ENCODE assay signal across 28 cellular contexts in genomic region chr18:1527805-1528204, GRCh38.
DNase-seq lines count a peak whose midpoint lies in the region; ATAC-seq, FAIRE-seq and TF ChIP-seq lines count a peak whose summit lies in the region.
"Had no signal": no experiment of that assay in that cellular context is flagged by ENCODE, and none has a peak within 500 bp of the region (broad histone marks: within the 10 kb centered on the region; RNA-seq: fewer than 3 reads in every experiment).

No MANE protein-coding gene starts in this region.

- in situ Hi-C loops in K562 (cut with MboI), result no loop called here

- H3K9me1 ChIP-seq in K562 (ENCODE audit: control insufficient read depth, insufficient read depth, low read length), result no peaks in the 10 kb centered on the region

- no peak overlapping the region for H3K18ac ChIP-seq in trophoblast cell (ENCODE audit: low read length)

- CTCF ChIA-PET in K562 (lab: Yijun Ruan, JAX; ENCODE audit: low intra/inter-chr PET ratio), result no interaction called here

- WGBS in K562 (ENCODE audit: insufficient coverage, low coverage, missing lambda C conversion rate), result 19% methylated on average over 3 of the region's 3 CpGs
- 43 to 58% methylated on average over 2 to 3 of the region's 3 CpGs for WGBS in endodermal cell (ENCODE audit: insufficient coverage in 1 of 2, insufficient read length in 1 of 2), 2 experiments
- WGBS in trophoblast cell (ENCODE audit: extremely low coverage, insufficient coverage, insufficient read length), result no CpG with 5 or more reads among the region's 3 CpGs
- 52 to 55% methylated on average over 3 of the region's 3 CpGs for WGBS in body of pancreas, 2 donors

- peaks cover 0 to 14% of the 10 kb centered on the region in 2 experiments; a peak in 2 of 5 replicates for H3K4me1 ChIP-seq in K562 (replicated peaks in 1 of 2; ENCODE audit: control insufficient read depth in 2 of 2, insufficient read depth in 2 of 2, low read length in 2 of 2)
- H3K4me1 ChIP-seq in endodermal cell (ENCODE audit: control insufficient read depth, insufficient read depth, low read length), result peaks cover 7% of the 10 kb centered on the region
- no peaks in the 10 kb centered on the region for H3K4me1 ChIP-seq in trophoblast cell (ENCODE audit: control insufficient read depth in 1 of 2, insufficient read depth in 2 of 2, low read length in 2 of 2)
- H3K4me1 ChIP-seq in body of pancreas, result no peaks in the 10 kb centered on the region
- H3K4me1 ChIP-seq in lower lobe of right lung, result no peaks in the 10 kb centered on the region
- H3K4me1 ChIP-seq: BE2C, BLaER1 had no signal

- no TSS peak for BruUV-seq in K562 (replicated peaks; lab: Mats Ljungman, UMichigan)

- no peak overlapping the region for H3K14ac ChIP-seq in trophoblast cell (ENCODE audit: low read length)

- no peak overlapping the region for H2AK5ac ChIP-seq in trophoblast cell (ENCODE audit: low read length)

- intact Hi-C loops in K562 (cut with micrococcal nuclease), result no loop called here
- intact Hi-C loops in body of pancreas (cut with DNase I), result no loop called here
- intact Hi-C loops in sciatic nerve (cut with DNase I), result no loop called here
- intact Hi-C loops in lower lobe of right lung (cut with DNase I), result no loop called here

- no peak overlapping the region for H3K23ac ChIP-seq in trophoblast cell (ENCODE audit: low read length)

- no peak overlapping the region for H2AFZ ChIP-seq in K562 (ENCODE audit: low read depth, low read length)
- H2AFZ ChIP-seq in trophoblast cell (ENCODE audit: insufficient read depth, low read length, poor library complexity), result no peak overlapping the region

- no peaks in the 10 kb centered on the region for H3K79me2 ChIP-seq in K562 (ENCODE audit: control insufficient read depth, insufficient read depth, low read length)
- H3K79me2 ChIP-seq in trophoblast cell (ENCODE audit: control insufficient read depth, insufficient read depth, low read length, poor library complexity), result no peaks in the 10 kb centered on the region

- FAIRE-seq in K562 (lab: Jason Lieb, UNC), result no peak
- FAIRE-seq: A204.1, GM12878, GM12892, GM18507 had no signal

- H3K9ac ChIP-seq in K562 (ENCODE audit: insufficient read depth in 1 of 2, low read depth in 2 of 2, low read length in 2 of 2) (no peak overlapping the region), endodermal cell (ENCODE audit: extremely low read depth, low read length, poor library complexity, severe bottlenecking) (no peak overlapping the region), trophoblast cell (ENCODE audit: low read length) (no peak overlapping the region)
- H3K9ac ChIP-seq: BLaER1 had no signal

- H3K27ac Mint-ChIP-seq in endodermal cell, result peak overlapping the region; percentile 58
- H3K27ac Mint-ChIP-seq: CD14-positive monocyte; CD4-positive, alpha-beta memory T cell; CD4-positive, CD25-positive, alpha-beta regulatory T cell; CD8-positive, alpha-beta memory T cell had no signal

- DNase-seq in K562 (ENCODE audit: extremely low read depth in 1 of 4, low spot score in 3 of 4) (no peak), endodermal cell (no peak), trophoblast cell (peak; percentile 31 to 75), body of pancreas (no peak), sciatic nerve (ENCODE audit: low spot score) (no peak), lower lobe of right lung (no peak)
- DNase-seq in activated CD4-positive, alpha-beta T cell treated with anti-CD3 and anti-CD28 coated beads for 1 hour, result no peak
- DNase-seq: 8988T; ACHN; BE2C; C1 segment of cervical spinal cord; CD4-positive, alpha-beta memory T cell; CD4-positive, CD25-positive, alpha-beta regulatory T cell; CD8-positive, alpha-beta memory T cell; COR-L47; DMS 273 treated with DMSO at 0.1 percent for 48 hours; DMS153; DMS53; DMS79; DND-41; EL; GDM1 had no signal

- H2BK120ac ChIP-seq in trophoblast cell (ENCODE audit: insufficient read depth, low read length, poor library complexity), result no peak overlapping the region

- no peaks in the 10 kb centered on the region for H3K9me3 Mint-ChIP-seq in endodermal cell
- H3K9me3 Mint-ChIP-seq: CD14-positive monocyte had no signal

- H2BK12ac ChIP-seq in trophoblast cell (ENCODE audit: low read length), result no peak overlapping the region

- no peak overlapping the region for H4K8ac ChIP-seq in trophoblast cell (ENCODE audit: low read depth, low read length)

- H3K4me1 Mint-ChIP-seq in endodermal cell, result peaks cover 23% of the 10 kb centered on the region
- H3K4me1 Mint-ChIP-seq: CD14-positive monocyte; CD4-positive, alpha-beta memory T cell; CD4-positive, CD25-positive, alpha-beta regulatory T cell; CD8-positive, alpha-beta memory T cell had no signal

- no peak overlapping the region for H4K12ac ChIP-seq in trophoblast cell (ENCODE audit: low read depth, low read length)

- H3K27me3 ChIP-seq in K562 (ENCODE audit: control insufficient read depth in 2 of 2, insufficient read depth in 2 of 2, low read length in 2 of 2) (no peaks in the 10 kb centered on the region), endodermal cell (ENCODE audit: control insufficient read depth, insufficient read depth, low read length, poor library complexity, severe bottlenecking) (no peaks in the 10 kb centered on the region), trophoblast cell (ENCODE audit: insufficient read depth, low read length) (no peaks in the 10 kb centered on the region), body of pancreas (no peaks in the 10 kb centered on the region), lower lobe of right lung (ENCODE audit: low read depth) (no peaks in the 10 kb centered on the region)
- H3K27me3 ChIP-seq: BE2C, BLaER1 had no signal

- H3K27ac ChIP-seq in K562 (ENCODE audit: extremely low read depth, low read depth, low read length), result no peak overlapping the region
- no peak overlapping the region for H3K27ac ChIP-seq in endodermal cell (ENCODE audit: low read depth, low read length)
- no peak overlapping the region for H3K27ac ChIP-seq in trophoblast cell (ENCODE audit: low read depth, low read length)
- H3K27ac ChIP-seq in body of pancreas, result no peak overlapping the region
- H3K27ac ChIP-seq in lower lobe of right lung, result no peak overlapping the region
- H3K27ac ChIP-seq: BLaER1 had no signal

- TF ChIP-seq POLR2A in K562 (conservative IDR thresholded peaks at IDR 0.05) (no peak), body of pancreas (IDR thresholded peaks at IDR 0.05) (no peak)

- H2BK5ac ChIP-seq in trophoblast cell (ENCODE audit: low read depth, low read length, poor library complexity), result no peak overlapping the region

- no peak for TF ChIP-seq EP300 in K562 (IDR thresholded peaks at IDR 0.05; ENCODE audit: low read length)

- H3K36me3 ChIP-seq in K562 (ENCODE audit: control insufficient read depth, insufficient read depth, low read length) (no peaks in the 10 kb centered on the region), endodermal cell (ENCODE audit: control insufficient read depth, insufficient read depth, low read length) (no peaks in the 10 kb centered on the region), trophoblast cell (ENCODE audit: control insufficient read depth in 1 of 2, insufficient read depth in 2 of 2, low read length in 2 of 2) (no peaks in the 10 kb centered on the region), body of pancreas (replicated peaks in 1 of 2; ENCODE audit: insufficient read depth in 1 of 2, low read depth in 2 of 2) (no peaks in the 10 kb centered on the region), lower lobe of right lung (no peaks in the 10 kb centered on the region)
- H3K36me3 ChIP-seq: BE2C, BLaER1 had no signal

- no peak for TF ChIP-seq CTCF in K562 (IDR thresholded peaks at IDR 0.05 in 2 of 3, conservative IDR thresholded peaks at IDR 0.05 in 1 of 3; ENCODE audit: insufficient read depth in 2 of 3, low read depth in 1 of 3, low read length in 3 of 3)
- TF ChIP-seq CTCF in endodermal cell (conservative IDR thresholded peaks at IDR 0.05), result no peak
- TF ChIP-seq CTCF in body of pancreas (IDR thresholded peaks at IDR 0.05), result no peak
- TF ChIP-seq CTCF in lower lobe of right lung (IDR thresholded peaks at IDR 0.05), result no peak

- H4K20me1 ChIP-seq in K562 (replicated peaks; ENCODE audit: control insufficient read depth, insufficient read depth, low read length), result no peaks in the 10 kb centered on the region
- H4K20me1 ChIP-seq: BLaER1 had no signal

- no peak overlapping the region for H4K91ac ChIP-seq in trophoblast cell (ENCODE audit: low read depth, low read length)

- no peak overlapping the region for H3K4me3 Mint-ChIP-seq in endodermal cell
- H3K4me3 Mint-ChIP-seq: CD14-positive monocyte; CD4-positive, alpha-beta memory T cell; CD4-positive, CD25-positive, alpha-beta regulatory T cell; CD8-positive, alpha-beta memory T cell had no signal

- no peak overlapping the region for H3K4me3 ChIP-seq in K562
- peak overlapping the region; percentile 31 for H3K4me3 ChIP-seq in endodermal cell (ENCODE audit: low read length)
- H3K4me3 ChIP-seq in trophoblast cell (ENCODE audit: low read depth, low read length), result no peak overlapping the region
- no peak overlapping the region for H3K4me3 ChIP-seq in body of pancreas
- H3K4me3 ChIP-seq in lower lobe of right lung, result no peak overlapping the region
- H3K4me3 ChIP-seq: BLaER1, GM12878 had no signal

- no peaks in the 10 kb centered on the region for H3K9me3 ChIP-seq in K562 (replicated peaks; ENCODE audit: control insufficient read depth, insufficient read depth, low read depth, low read length)
- no peaks in the 10 kb centered on the region for H3K9me3 ChIP-seq in endodermal cell (ENCODE audit: control insufficient read depth, low read length)
- H3K9me3 ChIP-seq in trophoblast cell (ENCODE audit: insufficient read depth, low read depth, low read length), result no peaks in the 10 kb centered on the region
- H3K9me3 ChIP-seq in body of pancreas, result no peaks in the 10 kb centered on the region
- H3K9me3 ChIP-seq in lower lobe of right lung, result no peaks in the 10 kb centered on the region
- H3K9me3 ChIP-seq: BE2C, BLaER1 had no signal

- H3K4ac ChIP-seq in trophoblast cell (ENCODE audit: low read depth, low read length), result no peak overlapping the region

- TF ChIP-seq RAD21 in K562 (CRISPR knock-in tag; conservative IDR thresholded peaks at IDR 0.05 in 1 of 2, IDR thresholded peaks at IDR 0.05 in 1 of 2), result no peak

- no peaks in the 10 kb centered on the region for H3K36me3 Mint-ChIP-seq in endodermal cell (ENCODE audit: low read depth)
- H3K36me3 Mint-ChIP-seq: CD14-positive monocyte; CD4-positive, alpha-beta memory T cell; CD4-positive, CD25-positive, alpha-beta regulatory T cell; CD8-positive, alpha-beta memory T cell had no signal

- POLR2A ChIA-PET in K562 (lab: Yijun Ruan, JAX), result interaction anchor here (0.7 kb wide), 1 partner anchor 18 kb away, joined by 3 read pairs; no protein-coding TSS in a partner anchor

- no peak overlapping the region for H3K4me2 ChIP-seq in K562 (ENCODE audit: insufficient read depth, low read length)
- no peak overlapping the region for H3K4me2 ChIP-seq in trophoblast cell (ENCODE audit: low read length)
- H3K4me2 ChIP-seq: BLaER1 had no signal

- no peaks in the 10 kb centered on the region for H3K79me1 ChIP-seq in trophoblast cell (ENCODE audit: low read length)

- H3K27me3 Mint-ChIP-seq in endodermal cell (ENCODE audit: insufficient read depth), result peaks cover 2% of the 10 kb centered on the region
- H3K27me3 Mint-ChIP-seq: CD4-positive, alpha-beta memory T cell; CD4-positive, CD25-positive, alpha-beta regulatory T cell had no signal

- ATAC-seq in K562, result no peak; the same call in 1 of the 3 replicates
- ATAC-seq in body of pancreas, result no peak
- ATAC-seq in sciatic nerve, result no peak
- ATAC-seq in lower lobe of right lung, result no peak
- ATAC-seq: GM12878 had no signal

TF ChIP-seq in K562, 482 proteins besides CTCF, POLR2A, EP300 and RAD21 (continues in another document):
- TF ChIP-seq ZNF766 (CRISPR knock-in tag; conservative IDR thresholded peaks at IDR 0.05), result no peak

Comparison
In these comparisons a context has a peak if more than half of its experiments do, and no peak if none do; other contexts are left out.
1. DNase-seq: peak in trophoblast cell (2 of 2); none in K562 (0 of 4), endodermal cell (single experiment), activated CD4-positive, alpha-beta T cell treated with anti-CD3 and anti-CD28 coated beads for 1 hour (single experiment), body of pancreas (0 of 4), sciatic nerve (single experiment) and lower lobe of right lung (single experiment).